In the genomic region with DNA sequence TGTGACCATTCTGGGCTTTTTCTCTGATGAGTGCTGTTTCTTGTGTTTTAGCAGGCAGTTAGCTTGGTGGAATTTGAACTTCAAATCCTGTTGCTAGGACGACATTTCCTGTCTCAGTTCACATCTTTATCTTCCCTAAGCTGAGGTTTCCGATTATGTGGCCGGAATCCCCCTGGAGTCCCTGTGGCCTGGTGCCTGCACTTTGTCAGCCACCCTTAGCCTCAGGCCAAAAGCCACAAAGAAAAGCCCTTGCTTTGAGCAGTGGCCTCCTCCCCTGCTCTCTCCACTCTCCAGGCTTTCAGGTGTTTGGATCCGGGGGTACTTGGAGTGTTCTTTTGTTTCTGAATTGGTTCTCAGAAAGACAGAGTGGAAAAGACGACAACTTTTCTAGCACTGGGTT, we compare ENCODE assay signal across 23 cellular contexts. TPM values are rescaled to one million over a fixed set of nuclear protein-coding genes. Genes with fewer than 3 reads are reported as not detected.
DNase-seq lines count a peak whose midpoint lies in the region; ATAC-seq and TF ChIP-seq lines count a peak whose summit lies in the region.
"Had no signal": no experiment of that assay in that cellular context is flagged by ENCODE, and none has a peak within 500 bp of the region (broad histone marks: within the 10 kb centered on the region; RNA-seq: fewer than 3 reads in every experiment).

No MANE protein-coding gene starts in this region.

- H3K4me2 ChIP-seq in BLaER1 = peak overlapping the region; percentile 81

- H4K20me1 ChIP-seq in BLaER1 = no peaks in the 10 kb centered on the region

- CTCF ChIA-PET in activated CD4-positive, alpha-beta memory T cell treated with anti-CD3 and anti-CD28 coated beads, Interleukin-2, amount 10 ng/mL, durations not matched to agents 7 days and 5 days (lab: Charles Lee) = no interaction called here
- CTCF ChIA-PET in activated naive CD4-positive, alpha-beta T cell treated with anti-CD3 and anti-CD28 coated beads for 36 hours (lab: Charles Lee) = interaction anchor here (0.7 kb wide), 1 partner anchor 229 kb away, joined by 3 read pairs; no protein-coding TSS in a partner anchor

- H3K4me3 ChIP-seq in BLaER1 (no peak overlapping the region; the same call in 1 of the 2 replicates), HUES48 (ENCODE audit: low read depth, low read length) (no peak overlapping the region), brain microvascular endothelial cell (ENCODE audit: low read depth, low read length) (no peak overlapping the region), mesodermal cell (ENCODE audit: extremely low read depth, insufficient read depth, low read length, poor library complexity, severe bottlenecking) (no peak overlapping the region)
- H3K4me3 ChIP-seq: heart left ventricle had no signal

- H3K9me3 ChIP-seq in BLaER1 = peaks cover 7% of the 10 kb centered on the region
- no peaks in the 10 kb centered on the region for H3K9me3 ChIP-seq in HUES48 (ENCODE audit: control insufficient read depth, insufficient read depth, low read length)
- peaks cover 2% of the 10 kb centered on the region for H3K9me3 ChIP-seq in mesodermal cell (ENCODE audit: control insufficient read depth, low read length)
- H3K9me3 ChIP-seq: neutrophil had no signal

- H3K27ac Mint-ChIP-seq in activated naive CD8-positive, alpha-beta T cell treated with anti-CD3 and anti-CD28 coated beads, Interleukin-2, amount 50 U/mL, for 24 hours = no peak overlapping the region
- H3K27ac Mint-ChIP-seq in activated CD4-positive, alpha-beta memory T cell treated with anti-CD3 and anti-CD28 coated beads, Interleukin-2, amount 10 ng/mL, durations not matched to agents 7 days and 5 days = no peak overlapping the region
- no peak overlapping the region for H3K27ac Mint-ChIP-seq in activated naive CD4-positive, alpha-beta T cell treated with anti-CD3 and anti-CD28 coated beads for 36 hours
- H3K27ac Mint-ChIP-seq: activated naive CD8-positive, alpha-beta T cell; activated T-cell treated with anti-CD3 and anti-CD28 coated beads, Interleukin-2, amount 50 U/mL, for 72 hours; stimulated activated effector memory CD8-positive, alpha-beta T cell treated with anti-CD3 and anti-CD28 coated beads, Interleukin-12 subunit alpha, Interleukin-12 subunit beta, amount 100 ng/mL, for 72 hours had no signal

- in situ Hi-C loops in brain microvascular endothelial cell (cut with HindIII; ENCODE audit: low pct_ligation_motif_present, low sequenced_read_pairs) = no loop called here

- peaks cover 8% of the 10 kb centered on the region for H3K27me3 Mint-ChIP-seq in activated naive CD8-positive, alpha-beta T cell treated with anti-CD3 and anti-CD28 coated beads, Interleukin-2, amount 50 U/mL, for 24 hours
- peaks cover 8% of the 10 kb centered on the region for H3K27me3 Mint-ChIP-seq in activated CD4-positive, alpha-beta memory T cell treated with anti-CD3 and anti-CD28 coated beads, Interleukin-2, amount 10 ng/mL, durations not matched to agents 7 days and 5 days
- no peaks in the 10 kb centered on the region for H3K27me3 Mint-ChIP-seq in activated naive CD4-positive, alpha-beta T cell treated with anti-CD3 and anti-CD28 coated beads for 36 hours (ENCODE audit: low read depth)

- peaks cover 4% of the 10 kb centered on the region for H3K4me1 Mint-ChIP-seq in activated naive CD8-positive, alpha-beta T cell treated with anti-CD3 and anti-CD28 coated beads, Interleukin-2, amount 50 U/mL, for 24 hours
- H3K4me1 Mint-ChIP-seq in activated CD4-positive, alpha-beta memory T cell treated with anti-CD3 and anti-CD28 coated beads, Interleukin-2, amount 10 ng/mL, durations not matched to agents 7 days and 5 days = peaks cover 11% of the 10 kb centered on the region
- peaks cover 7% of the 10 kb centered on the region for H3K4me1 Mint-ChIP-seq in activated naive CD4-positive, alpha-beta T cell treated with anti-CD3 and anti-CD28 coated beads for 36 hours (ENCODE audit: low read depth)

- POLR2A ChIA-PET in activated CD4-positive, alpha-beta memory T cell treated with anti-CD3 and anti-CD28 coated beads, Interleukin-2, amount 10 ng/mL, durations not matched to agents 7 days and 5 days (lab: Charles Lee) = no interaction called here

- ATAC-seq in activated naive CD8-positive, alpha-beta T cell treated with anti-CD3 and anti-CD28 coated beads, Interleukin-2, amount 50 U/mL, for 24 hours = no peak
- no peak for ATAC-seq in HG02588 (IDR thresholded peaks at IDR 0.05; ENCODE audit: unreplicated experiment)
- ATAC-seq: activated T-cell treated with anti-CD3 and anti-CD28 coated beads, Interleukin-2, amount 50 U/mL, for 72 hours; stimulated activated effector memory CD8-positive, alpha-beta T cell treated with anti-CD3 and anti-CD28 coated beads, Interleukin-12 subunit alpha, Interleukin-12 subunit beta, amount 100 ng/mL, for 72 hours had no signal

- intact Hi-C loops in activated naive CD4-positive, alpha-beta T cell treated with anti-CD3 and anti-CD28 coated beads for 36 hours (cut with micrococcal nuclease) = no loop called here

- H3K27me3 ChIP-seq in BLaER1 = no peaks in the 10 kb centered on the region
- no peaks in the 10 kb centered on the region for H3K27me3 ChIP-seq in HUES48 (ENCODE audit: control insufficient read depth, insufficient read depth, low read length)
- no peaks in the 10 kb centered on the region for H3K27me3 ChIP-seq in brain microvascular endothelial cell (replicated peaks)

- H3K36me3 Mint-ChIP-seq in activated naive CD8-positive, alpha-beta T cell treated with anti-CD3 and anti-CD28 coated beads, Interleukin-2, amount 50 U/mL, for 24 hours (ENCODE audit: low read depth) = no peaks in the 10 kb centered on the region
- H3K36me3 Mint-ChIP-seq in activated CD4-positive, alpha-beta memory T cell treated with anti-CD3 and anti-CD28 coated beads, Interleukin-2, amount 10 ng/mL, durations not matched to agents 7 days and 5 days (ENCODE audit: low read depth) = no peaks in the 10 kb centered on the region
- H3K36me3 Mint-ChIP-seq in activated naive CD4-positive, alpha-beta T cell treated with anti-CD3 and anti-CD28 coated beads for 36 hours (ENCODE audit: low read depth) = no peaks in the 10 kb centered on the region
- H3K36me3 Mint-ChIP-seq: activated naive CD8-positive, alpha-beta T cell; stimulated activated effector memory CD8-positive, alpha-beta T cell treated with anti-CD3 and anti-CD28 coated beads, Interleukin-12 subunit alpha, Interleukin-12 subunit beta, amount 100 ng/mL, for 72 hours had no signal

- H3K9ac ChIP-seq in BLaER1 (peak overlapping the region; percentile 16; the same call in 1 of the 2 replicates), HUES48 (ENCODE audit: low read depth, low read length) (no peak overlapping the region)

- H3K4me1 ChIP-seq in BLaER1 (peaks cover 63% of the 10 kb centered on the region), HUES48 (ENCODE audit: control insufficient read depth, insufficient read depth, low read length) (peaks cover 10% of the 10 kb centered on the region), mesodermal cell (ENCODE audit: control insufficient read depth, insufficient read depth, low read length, poor library complexity, severe bottlenecking) (peaks cover 45% of the 10 kb centered on the region)

- TF ChIP-seq CTCF in brain microvascular endothelial cell (IDR thresholded peaks at IDR 0.05; ENCODE audit: low read depth, low read length, missing control alignments) = no peak

- H3K27ac ChIP-seq in BLaER1 (peak overlapping the region; percentile 19; the same call in 1 of the 2 replicates), HUES48 (ENCODE audit: low read depth, low read length) (peak overlapping the region; percentile 10), brain microvascular endothelial cell (no peak overlapping the region), mesodermal cell (ENCODE audit: low read depth, low read length, severe bottlenecking) (peak overlapping the region; percentile 67)
- H3K27ac ChIP-seq: heart left ventricle, neutrophil had no signal

- H3K36me3 ChIP-seq in BLaER1 (no peaks in the 10 kb centered on the region), HUES48 (ENCODE audit: control insufficient read depth, insufficient read depth, low read length) (no peaks in the 10 kb centered on the region), brain microvascular endothelial cell (replicated peaks) (no peaks in the 10 kb centered on the region), mesodermal cell (ENCODE audit: control insufficient read depth, insufficient read depth, low read length) (no peaks in the 10 kb centered on the region)
- H3K36me3 ChIP-seq: heart left ventricle, neutrophil had no signal

- 79 to 95% methylated on average over 4 of the region's 5 CpGs for WGBS in mesodermal cell (ENCODE audit: insufficient coverage in 2 of 2), 2 experiments

- DNase-seq in brain microvascular endothelial cell = peak; percentile 9
- DNase-seq in activated naive CD8-positive, alpha-beta T cell treated with anti-CD3 and anti-CD28 coated beads, Interleukin-2, amount 50 U/mL, for 24 hours = no peak
- DNase-seq in activated CD4-positive, alpha-beta memory T cell treated with anti-CD3 and anti-CD28 coated beads, Interleukin-2, amount 10 ng/mL, durations not matched to agents 7 days and 5 days = no peak
- DNase-seq in activated naive CD4-positive, alpha-beta T cell treated with anti-CD3 and anti-CD28 coated beads for 36 hours = no peak
- DNase-seq: activated CD4-positive, alpha-beta T cell treated with anti-CD3 and anti-CD28 coated beads for 1 hour; activated T-cell treated with anti-CD3 and anti-CD28 coated beads, Interleukin-2, amount 50 U/mL, for 72 hours; CD8-positive, alpha-beta memory T cell; DMS53; H7; heart left ventricle; IMR-90; NCI-H146; NCI-H2171 treated with DMSO at 0.1 percent for 48 hours; NCI-H526 treated with DMSO at 0.1 percent for 48 hours; retina; T1000 had no signal

- H3K9me3 Mint-ChIP-seq in activated naive CD8-positive, alpha-beta T cell treated with anti-CD3 and anti-CD28 coated beads, Interleukin-2, amount 50 U/mL, for 24 hours = no peaks in the 10 kb centered on the region
- no peaks in the 10 kb centered on the region for H3K9me3 Mint-ChIP-seq in activated CD4-positive, alpha-beta memory T cell treated with anti-CD3 and anti-CD28 coated beads, Interleukin-2, amount 10 ng/mL, durations not matched to agents 7 days and 5 days
- H3K9me3 Mint-ChIP-seq in activated naive CD4-positive, alpha-beta T cell treated with anti-CD3 and anti-CD28 coated beads for 36 hours = no peaks in the 10 kb centered on the region
- H3K9me3 Mint-ChIP-seq: activated T-cell treated with anti-CD3 and anti-CD28 coated beads, Interleukin-2, amount 50 U/mL, for 72 hours; stimulated activated effector memory CD8-positive, alpha-beta T cell treated with anti-CD3 and anti-CD28 coated beads, Interleukin-12 subunit alpha, Interleukin-12 subunit beta, amount 100 ng/mL, for 72 hours had no signal

- H3K4me3 Mint-ChIP-seq in activated naive CD8-positive, alpha-beta T cell treated with anti-CD3 and anti-CD28 coated beads, Interleukin-2, amount 50 U/mL, for 24 hours = no peak overlapping the region
- H3K4me3 Mint-ChIP-seq in activated CD4-positive, alpha-beta memory T cell treated with anti-CD3 and anti-CD28 coated beads, Interleukin-2, amount 10 ng/mL, durations not matched to agents 7 days and 5 days = no peak overlapping the region
- no peak overlapping the region for H3K4me3 Mint-ChIP-seq in activated naive CD4-positive, alpha-beta T cell treated with anti-CD3 and anti-CD28 coated beads for 36 hours
- H3K4me3 Mint-ChIP-seq: activated naive CD8-positive, alpha-beta T cell; activated T-cell treated with anti-CD3 and anti-CD28 coated beads, Interleukin-2, amount 50 U/mL, for 72 hours; CD8-positive, alpha-beta memory T cell; stimulated activated effector memory CD8-positive, alpha-beta T cell treated with anti-CD3 and anti-CD28 coated beads, Interleukin-12 subunit alpha, Interleukin-12 subunit beta, amount 100 ng/mL, for 72 hours had no signal

RNA-seq across cellular contexts. Expression of gene PMEPA1, which starts 59.9 kb away (rescaled TPM):
- 22.8 TPM for polyA plus RNA-seq in mesodermal cell (2013, experiment 1 of 2)
- polyA plus RNA-seq in mesodermal cell (2013, experiment 2 of 2) = 14.7 TPM
- 1 to 10 TPM in 1 of 2 experiments, under 1 TPM in 1; 0.76 to 1.3 TPM for total RNA-seq in activated CD4-positive, alpha-beta memory T cell treated with anti-CD3 and anti-CD28 coated beads, Interleukin-2, amount 10 ng/mL, durations not matched to agents 7 days and 5 days
- total RNA-seq in activated naive CD4-positive, alpha-beta T cell treated with anti-CD3 and anti-CD28 coated beads for 36 hours = 1 to 10 TPM; 2.0 to 2.2 TPM
